In genomic region chr15:41774873-41775417, GRCh38 we compare ENCODE assay signal across 8 cellular contexts. TPM values are rescaled to one million over a fixed set of nuclear protein-coding genes. Genes with fewer than 3 reads are reported as not detected.
A peak's percentile ranks its signal among the peaks of the same experiment; 100 is the strongest.
DNase-seq lines count a peak whose midpoint lies in the region; ATAC-seq and TF ChIP-seq lines count a peak whose summit lies in the region.

No MANE protein-coding gene starts in this region.

- peak overlapping the region; percentile 74 to 86 (median 82) for H3K9ac ChIP-seq in BLaER1 treated with 17β-estradiol and CSF1 and Interleukin-3, amounts not matched to agents 10 nM and 100 nM
- H3K9ac ChIP-seq in HUES48 (ENCODE audit: low read depth, low read length) = peak overlapping the region; percentile 31

- TF ChIP-seq CTCF in astrocyte of the cerebellum (IDR thresholded peaks at IDR 0.05; ENCODE audit: low read depth, low read length, missing control alignments) = no peak
- no peak for TF ChIP-seq CTCF in left lung (IDR thresholded peaks at IDR 0.05)
- TF ChIP-seq CTCF in testis (IDR thresholded peaks at IDR 0.05) = no peak

- intact Hi-C loops in left lung (cut with DNase I) = loop anchor here in 1 of 2 donors (5.0 kb wide), 1 partner anchor 37 kb away; no protein-coding TSS in a partner anchor
- intact Hi-C loops in testis (cut with DNase I; ENCODE audit: low total_unique reads) = loop anchor here (5.0 kb wide), 1 partner anchor 37 kb away; no protein-coding TSS in a partner anchor

- H3K4me3 ChIP-seq in BLaER1 treated with 17β-estradiol and CSF1 and Interleukin-3, amounts not matched to agents 10 nM and 100 nM = peak overlapping the region; percentile 63 to 86 (median 74)
- H3K4me3 ChIP-seq in HUES48 (ENCODE audit: low read depth, low read length) = peak overlapping the region; percentile 71
- peak overlapping the region; percentile 81 for H3K4me3 ChIP-seq in astrocyte of the cerebellum (ENCODE audit: low read depth, low read length)
- peak overlapping the region; percentile 64 to 90 for H3K4me3 ChIP-seq in left lung
- H3K4me3 ChIP-seq in testis = peak overlapping the region; percentile 79 to 92

- DNase-seq in astrocyte of the cerebellum (ENCODE audit: low read depth) (no peak), left lung (no peak), testis (no peak), glomerular visceral epithelial cell (ENCODE audit: extremely low spot score) (no peak), NCI-H1436 (lab: John Stamatoyannopoulos, UW) (no peak)
- DNase-seq in stimulated activated CD4-positive, alpha-beta T cell treated with anti-CD3 and anti-CD28 coated beads, Interleukin-1b, Interleukin-23, amount 100 ng/mL, for 48 hours = no peak

- peaks cover 0 to 38% (median 4%) of the 10 kb centered on the region in 11 experiments; a peak in 8 of 22 replicates for H4K20me1 ChIP-seq in BLaER1 treated with 17β-estradiol and CSF1 and Interleukin-3, amounts not matched to agents 10 nM and 100 nM

- H3K36me3 ChIP-seq in BLaER1 treated with 17β-estradiol and CSF1 and Interleukin-3, amounts not matched to agents 10 nM and 100 nM = peaks cover 0 to 11% (median 0%) of the 10 kb centered on the region in 11 experiments; a peak in 2 of 22 replicates
- H3K36me3 ChIP-seq in HUES48 (ENCODE audit: control insufficient read depth, insufficient read depth, low read length) = no peaks in the 10 kb centered on the region
- no peaks in the 10 kb centered on the region for H3K36me3 ChIP-seq in left lung
- no peaks in the 10 kb centered on the region for H3K36me3 ChIP-seq in testis (ENCODE audit: low read depth, missing control alignments)

- in situ Hi-C loops in astrocyte of the cerebellum (cut with HindIII; ENCODE audit: low sequenced_read_pairs) = loop anchor here (5.0 to 25.0 kb wide), 2 partner anchors 37 to 112 kb away; partner anchors contain the start of gene SPTBN5

- WGBS in testis, 2 donors = 0 to 3% methylated on average over 7 to 19 of the region's 19 CpGs

- H3K4me1 ChIP-seq in BLaER1 treated with 17β-estradiol and CSF1 and Interleukin-3, amounts not matched to agents 10 nM and 100 nM = peaks cover 59 to 70% (median 67%) of the 10 kb centered on the region in 10 experiments
- peaks cover 36% of the 10 kb centered on the region for H3K4me1 ChIP-seq in HUES48 (ENCODE audit: control insufficient read depth, insufficient read depth, low read length)
- H3K4me1 ChIP-seq in left lung = peaks cover 33 to 52% of the 10 kb centered on the region in 2 donors
- H3K4me1 ChIP-seq in testis = peaks cover 58% of the 10 kb centered on the region

- peak; percentile 13 for ATAC-seq in left lung

- no peaks in the 10 kb centered on the region for H3K9me3 ChIP-seq in BLaER1 treated with 17β-estradiol and CSF1 and Interleukin-3, amounts not matched to agents 10 nM and 100 nM (replicated peaks in 1 of 11)
- H3K9me3 ChIP-seq in HUES48 (ENCODE audit: control insufficient read depth, insufficient read depth, low read length) (no peaks in the 10 kb centered on the region), left lung (no peaks in the 10 kb centered on the region), testis (no peaks in the 10 kb centered on the region)

- H3K4me2 ChIP-seq in BLaER1 treated with 17β-estradiol and CSF1 and Interleukin-3, amounts not matched to agents 10 nM and 100 nM = peak overlapping the region; percentile 92 to 99 (median 95)

- no peak for TF ChIP-seq POLR2A in testis (IDR thresholded peaks at IDR 0.05)

- H3K27ac ChIP-seq in BLaER1 treated with 17β-estradiol and CSF1 and Interleukin-3, amounts not matched to agents 10 nM and 100 nM = peak overlapping the region; percentile 63 to 82 (median 79)
- H3K27ac ChIP-seq in HUES48 (ENCODE audit: low read depth, low read length) (peak overlapping the region; percentile 96), left lung (peak overlapping the region; percentile 85 to 88), testis (peak overlapping the region; percentile 85 to 87)

- H3K27me3 ChIP-seq in BLaER1 treated with 17β-estradiol and CSF1 and Interleukin-3, amounts not matched to agents 10 nM and 100 nM = no peaks in the 10 kb centered on the region
- H3K27me3 ChIP-seq in HUES48 (ENCODE audit: control insufficient read depth, insufficient read depth, low read length) (no peaks in the 10 kb centered on the region), left lung (no peaks in the 10 kb centered on the region), testis (no peaks in the 10 kb centered on the region)

RNA-seq across cellular contexts. Expression of gene MAPKBP1, which starts 0.7 kb away (rescaled TPM):
- total RNA-seq in left lung (10 to 100 TPM; 22.8 to 25.4 TPM), testis (100 to 1,000 TPM; 156 to 159 TPM)
- polyA plus RNA-seq in testis (ENCODE audit: insufficient read depth, low read depth, low replicate concordance) = 76.2 TPM

RNA-seq across cellular contexts. Expression of gene JMJD7, which starts 52.9 kb away (rescaled TPM):
- total RNA-seq in left lung = 10 to 100 TPM; 19.5 to 26.4 TPM
- 10 to 100 TPM; 18.6 to 21.6 TPM for total RNA-seq in testis
- polyA plus RNA-seq in testis (ENCODE audit: insufficient read depth, low read depth, low replicate concordance) = 10.5 TPM

Comparison
In these comparisons a context has a peak if more than half of its experiments do, and no peak if none do; other contexts are left out.
1. RNA of gene MAPKBP1, which starts 0.7 kb away (total RNA-seq): 156 to 159 TPM in testis; 22.8 to 25.4 TPM in left lung; every median in the first group is over 4 times any median in the second.
2. Peak in every context shown above with its lines, with median percentiles within 50 percentile points of each other: H3K27ac ChIP-seq and H3K4me3 ChIP-seq.